27 cellular contexts compared by ENCODE assay signal in genomic region chr2:46486441-46486840, GRCh38. TPM values are rescaled to one million over a fixed set of nuclear protein-coding genes. Genes with fewer than 3 reads are reported as not detected.
DNase-seq lines count a peak whose midpoint lies in the region; ATAC-seq and TF ChIP-seq lines count a peak whose summit lies in the region.
"Had no signal": no experiment of that assay in that cellular context is flagged by ENCODE, and none has a peak within 500 bp of the region (broad histone marks: within the 10 kb centered on the region; RNA-seq: fewer than 3 reads in every experiment).

No MANE protein-coding gene starts in this region.

- H3K14ac ChIP-seq in IMR-90 (replicated peaks; ENCODE audit: low read depth, low read length) = no peak overlapping the region

- no peak overlapping the region for H3K18ac ChIP-seq in IMR-90 (ENCODE audit: low read depth, low read length)

- 0 out of 3 replicates have a peak overlapping the region, but pooled peaks have one; percentile 62 for H2BK15ac ChIP-seq in IMR-90 (ENCODE audit: low read depth, low read length)

- in situ Hi-C loops in IMR-90 (cut with MboI; ENCODE audit: low sequenced_read_pairs) = no loop called here

- peaks cover 19% of the 10 kb centered on the region for H3K4me1 ChIP-seq in IMR-90 (ENCODE audit: control insufficient read depth, insufficient read depth, low read length)
- H3K4me1 ChIP-seq in vagina = peaks cover 49% of the 10 kb centered on the region

- H4K5ac ChIP-seq in IMR-90 (ENCODE audit: low read depth, low read length) = no peak overlapping the region

- H3K4me3 ChIP-seq in IMR-90 (ENCODE audit: insufficient read depth, low read depth, low read length) (no peak overlapping the region), vagina (no peak overlapping the region)
- H3K4me3 ChIP-seq: BLaER1 treated with 17β-estradiol and CSF1 and Interleukin-3, amounts not matched to agents 10 nM and 100 nM; GM23248 had no signal

- no peak overlapping the region for H4K8ac ChIP-seq in IMR-90 (ENCODE audit: low read depth in 2 of 2, low read length in 2 of 2)

- no peak overlapping the region for H3K27ac Mint-ChIP-seq in MCF 10A (ENCODE audit: low read depth, unreplicated experiment)
- H3K27ac Mint-ChIP-seq in activated CD8-positive, alpha-beta T cell treated with anti-CD3 and anti-CD28 coated beads, Interleukin-2, amount 10 ng/mL, durations not matched to agents 7 days and 5 days = no peak overlapping the region
- H3K27ac Mint-ChIP-seq: CD14-positive monocyte, H9, HFFc6 had no signal

- dilution Hi-C loops in IMR-90 (cut with HindIII; ENCODE audit: low sequenced_read_pairs, unreplicated experiment) = no loop called here

- H2BK20ac ChIP-seq in IMR-90 (ENCODE audit: low read depth, low read length) = peak overlapping the region; percentile 38; the same call in 1 of the 2 replicates

- H3K36me3 ChIP-seq in IMR-90 (ENCODE audit: control insufficient read depth, insufficient read depth, low read length) (no peaks in the 10 kb centered on the region), vagina (no peaks in the 10 kb centered on the region)
- H3K36me3 ChIP-seq: BE2C; BLaER1 treated with 17β-estradiol and CSF1 and Interleukin-3, amounts not matched to agents 10 nM and 100 nM had no signal

- no peak overlapping the region for H2AFZ ChIP-seq in IMR-90 (replicated peaks; ENCODE audit: low read length, poor library complexity)
- H2AFZ ChIP-seq: GM23248 had no signal

- 100% methylated on average over 1 of the region's 3 CpGs; no CpG with 5 or more reads in 1 of the 2 experiments for WGBS in IMR-90 (ENCODE audit: extremely low coverage in 2 of 2, insufficient read length in 1 of 2), 2 experiments

- H3K9me3 Mint-ChIP-seq in MCF 10A (ENCODE audit: unreplicated experiment) = no peaks in the 10 kb centered on the region
- H3K9me3 Mint-ChIP-seq in activated CD8-positive, alpha-beta T cell treated with anti-CD3 and anti-CD28 coated beads, Interleukin-2, amount 10 ng/mL, durations not matched to agents 7 days and 5 days (ENCODE audit: insufficient read depth) = no peaks in the 10 kb centered on the region
- H3K9me3 Mint-ChIP-seq: CD14-positive monocyte; CD4-positive, alpha-beta memory T cell; H9; HFFc6 had no signal

- no peak overlapping the region; the same call in 1 of the 2 replicates for H2AK5ac ChIP-seq in IMR-90 (ENCODE audit: low read depth, low read length)

- H4K91ac ChIP-seq in IMR-90 (ENCODE audit: insufficient read depth, low read depth, low read length) = peak overlapping the region; percentile 20; the same call in 1 of the 2 replicates

- H3K9me3 ChIP-seq in IMR-90 (ENCODE audit: control insufficient read depth, insufficient read depth, low read length) (no peaks in the 10 kb centered on the region), vagina (no peaks in the 10 kb centered on the region)
- H3K9me3 ChIP-seq: BE2C; BLaER1 treated with 17β-estradiol and CSF1 and Interleukin-3, amounts not matched to agents 10 nM and 100 nM had no signal

- H3K27me3 ChIP-seq in IMR-90 (ENCODE audit: control insufficient read depth, insufficient read depth, low read length) (no peaks in the 10 kb centered on the region), vagina (no peaks in the 10 kb centered on the region)
- H3K27me3 ChIP-seq: BE2C; BLaER1 treated with 17β-estradiol and CSF1 and Interleukin-3, amounts not matched to agents 10 nM and 100 nM had no signal

- peaks cover 16% of the 10 kb centered on the region for H3K4me1 Mint-ChIP-seq in MCF 10A (ENCODE audit: insufficient read depth, unreplicated experiment)
- H3K4me1 Mint-ChIP-seq in activated CD8-positive, alpha-beta T cell treated with anti-CD3 and anti-CD28 coated beads, Interleukin-2, amount 10 ng/mL, durations not matched to agents 7 days and 5 days (ENCODE audit: low read depth) = no peaks in the 10 kb centered on the region

- H3K9ac ChIP-seq in IMR-90 (ENCODE audit: low read depth, low read length) = no peak overlapping the region
- H3K9ac ChIP-seq: BLaER1 treated with 17β-estradiol and CSF1 and Interleukin-3, amounts not matched to agents 10 nM and 100 nM; GM23248 had no signal

- H3K27me3 Mint-ChIP-seq in MCF 10A (ENCODE audit: insufficient read depth, unreplicated experiment) = no peaks in the 10 kb centered on the region
- H3K27me3 Mint-ChIP-seq in activated CD8-positive, alpha-beta T cell treated with anti-CD3 and anti-CD28 coated beads, Interleukin-2, amount 10 ng/mL, durations not matched to agents 7 days and 5 days (ENCODE audit: low read depth) = peaks cover 5% of the 10 kb centered on the region
- H3K27me3 Mint-ChIP-seq: CD4-positive, alpha-beta memory T cell had no signal

- H3K9me1 ChIP-seq in IMR-90 (ENCODE audit: insufficient read depth, low read length) = peaks cover 5% of the 10 kb centered on the region; the same call in 1 of the 2 replicates

- H3K56ac ChIP-seq in IMR-90 (ENCODE audit: extremely low read depth, insufficient read depth, low read length) = no peak overlapping the region

- H3K4ac ChIP-seq in IMR-90 (ENCODE audit: low read depth, low read length) = 0 out of 2 replicates have a peak overlapping the region, but pooled peaks have one; percentile 6

- POLR2A ChIA-PET in IMR-90 (lab: Charles Lee; ENCODE audit: unreplicated experiment) = no interaction called here
- POLR2A ChIA-PET in MCF 10A (lab: Yijun Ruan, JAX) = interaction anchor here (0.7 kb wide), 1 partner anchor 12 kb away, joined by 3 read pairs; no protein-coding TSS in a partner anchor
- POLR2A ChIA-PET in activated CD8-positive, alpha-beta T cell treated with anti-CD3 and anti-CD28 coated beads, Interleukin-2, amount 10 ng/mL, durations not matched to agents 7 days and 5 days (lab: Charles Lee) = no interaction called here

- no TSS peak for BruUV-seq in IMR-90 (replicated peaks; lab: Mats Ljungman, UMichigan)
- BruUV-seq in MCF 10A (replicated peaks; lab: Mats Ljungman, UMichigan) = no TSS peak

- H3K4me3 Mint-ChIP-seq in MCF 10A (ENCODE audit: unreplicated experiment) = no peak overlapping the region
- no peak overlapping the region for H3K4me3 Mint-ChIP-seq in activated CD8-positive, alpha-beta T cell treated with anti-CD3 and anti-CD28 coated beads, Interleukin-2, amount 10 ng/mL, durations not matched to agents 7 days and 5 days
- H3K4me3 Mint-ChIP-seq: CD14-positive monocyte; CD4-positive, alpha-beta memory T cell; H9; HFFc6 had no signal

- TF ChIP-seq POLR2A in IMR-90 (IDR thresholded peaks at IDR 0.05; ENCODE audit: low read depth, low read length) = no peak
- no peak for TF ChIP-seq POLR2A in vagina (IDR thresholded peaks at IDR 0.05)

- no peak overlapping the region for H3K4me2 ChIP-seq in IMR-90 (ENCODE audit: low read depth, low read length)

- 0 out of 2 replicates have a peak, but pooled peaks cover 1% of the 10 kb centered on the region for H4K20me1 ChIP-seq in IMR-90 (ENCODE audit: insufficient read depth, low read length)

- H2AK9ac ChIP-seq in IMR-90 (replicated peaks; ENCODE audit: low read depth, low read length, poor library complexity) = no peak overlapping the region

- CTCF ChIA-PET in IMR-90 (lab: Yijun Ruan, JAX) = no interaction called here
- CTCF ChIA-PET in MCF 10A (lab: Yijun Ruan, JAX) = no interaction called here
- CTCF ChIA-PET in activated CD8-positive, alpha-beta T cell treated with anti-CD3 and anti-CD28 coated beads, Interleukin-2, amount 10 ng/mL, durations not matched to agents 7 days and 5 days (lab: Charles Lee) = interaction anchor here (1.0 kb wide), 1 partner anchor 51 kb away, joined by 3 read pairs; no protein-coding TSS in a partner anchor

- H2BK5ac ChIP-seq in IMR-90 (ENCODE audit: low read depth, low read length, poor library complexity, severe bottlenecking) = no peak overlapping the region

- no peak for TF ChIP-seq RAD21 in IMR-90 (IDR thresholded peaks at IDR 0.05; ENCODE audit: low read length)

- no peak overlapping the region for H3K23ac ChIP-seq in IMR-90 (ENCODE audit: low read depth, low read length)

- H3K79me1 ChIP-seq in IMR-90 (ENCODE audit: low read depth in 1 of 2, low read length in 2 of 2) = no peaks in the 10 kb centered on the region

- no peak overlapping the region for H3K27ac ChIP-seq in IMR-90 (ENCODE audit: insufficient read depth, low read length)
- H3K27ac ChIP-seq in vagina = peak overlapping the region; percentile 78
- H3K27ac ChIP-seq: BLaER1 treated with 17β-estradiol and CSF1 and Interleukin-3, amounts not matched to agents 10 nM and 100 nM; GM23248 had no signal

- intact Hi-C loops in IMR-90 (cut with micrococcal nuclease) (no loop called here), vagina (cut with DNase I) (no loop called here), MCF 10A (cut with micrococcal nuclease) (no loop called here)

- ATAC-seq in IMR-90 (ENCODE audit: low read depth) (no peak), GM18858 (IDR thresholded peaks at IDR 0.05; ENCODE audit: unreplicated experiment) (no peak), GM21619 (IDR thresholded peaks at IDR 0.05; ENCODE audit: unreplicated experiment) (no peak)
- ATAC-seq in activated CD8-positive, alpha-beta T cell treated with anti-CD3 and anti-CD28 coated beads, Interleukin-2, amount 10 ng/mL, durations not matched to agents 7 days and 5 days = no peak
- ATAC-seq: HCT116 had no signal

- H2BK120ac ChIP-seq in IMR-90 (ENCODE audit: low read depth, low read length) = 0 out of 2 replicates have a peak overlapping the region, but pooled peaks have one; percentile 21

- H3K36me3 Mint-ChIP-seq in MCF 10A (ENCODE audit: insufficient read depth, unreplicated experiment) = no peaks in the 10 kb centered on the region
- no peaks in the 10 kb centered on the region for H3K36me3 Mint-ChIP-seq in activated CD8-positive, alpha-beta T cell treated with anti-CD3 and anti-CD28 coated beads, Interleukin-2, amount 10 ng/mL, durations not matched to agents 7 days and 5 days (ENCODE audit: low read depth)
- H3K36me3 Mint-ChIP-seq: CD14-positive monocyte; CD4-positive, alpha-beta memory T cell had no signal

- TF ChIP-seq CTCF in IMR-90 (conservative IDR thresholded peaks at IDR 0.05; ENCODE audit: low read depth, low read length) = no peak
- no peak for TF ChIP-seq CTCF in vagina (IDR thresholded peaks at IDR 0.05)
- TF ChIP-seq CTCF in MCF 10A (IDR thresholded peaks at IDR 0.05; ENCODE audit: unreplicated experiment) = no peak

- DNase-seq in IMR-90 (no peak), RPMI7951 (ENCODE audit: low read depth) (peak; percentile 55), myocyte (ENCODE audit: low read depth) (peak; percentile 35), vagina (ENCODE audit: extremely low spot score in 2 of 2) (no peak), MCF 10A (ENCODE audit: unreplicated experiment) (no peak)
- DNase-seq in activated CD8-positive, alpha-beta T cell treated with anti-CD3 and anti-CD28 coated beads, Interleukin-2, amount 10 ng/mL, durations not matched to agents 7 days and 5 days = no peak
- DNase-seq: AML-193; BE2C; Calu3; CD4-positive, alpha-beta memory T cell; COR-L47; DMS53; DMS79 treated with DMSO at 0.1 percent for 48 hours; GF-D8; GM23248; H9; HFFc6 had no signal

RNA-seq across cellular contexts. Expression of gene TMEM247, which starts 7.1 kb away (rescaled TPM):
- total RNA-seq in IMR-90 (2012; rRNA removed) (not detected in 2 replicates), myocyte (not detected in 2 replicates), vagina (not detected), MCF 10A (2022) (not detected in 2 replicates)
- not detected in 2 replicates for polyA plus RNA-seq in IMR-90 (2012; rRNA removed)
- polyA plus RNA-seq in IMR-90 (2012; cell fraction: cytosol; rRNA removed) = not detected in 2 replicates
- not detected in 2 replicates for polyA plus RNA-seq in IMR-90 (2012; cell fraction: nucleus; rRNA removed; ENCODE audit: low replicate concordance)
- not detected in 2 replicates for total RNA-seq in RPMI7951 (2014; rRNA removed; shearing (Covaris generic))
- polyA plus RNA-seq in myocyte (2012) = not detected
- not detected for total RNA-seq in activated CD8-positive, alpha-beta T cell treated with anti-CD3 and anti-CD28 coated beads, Interleukin-2, amount 10 ng/mL, durations not matched to agents 7 days and 5 days
- total RNA-seq: A172; A673; Calu3; CD4-positive, alpha-beta memory T cell; Daoy; G401; GM23248; H1; H9; HFFc6 had no signal
- polyA plus RNA-seq: CD14-positive monocyte; CD4-positive, alpha-beta memory T cell; GM23248; H1 had no signal

RNA-seq across cellular contexts. Expression of gene RHOQ, which starts 55.8 kb away (rescaled TPM):
- total RNA-seq in IMR-90 (2012; rRNA removed) (50.7 and 70.3 TPM in 2 replicates), myocyte (79.0 and 90.9 TPM in 2 replicates), vagina (121 TPM), MCF 10A (2022) (30.4 and 44.8 TPM in 2 replicates)
- 41.4 and 46.3 TPM in 2 replicates for polyA plus RNA-seq in IMR-90 (2012; rRNA removed)
- polyA plus RNA-seq in IMR-90 (2012; cell fraction: cytosol; rRNA removed) = 19.0 and 20.9 TPM in 2 replicates
- 37.4 and 90.3 TPM in 2 replicates for polyA plus RNA-seq in IMR-90 (2012; cell fraction: nucleus; rRNA removed; ENCODE audit: low replicate concordance)
- total RNA-seq in RPMI7951 (2014; rRNA removed; shearing (Covaris generic)) = 53.3 and 64.2 TPM in 2 replicates
- 69.6 TPM for polyA plus RNA-seq in myocyte (2012)
- total RNA-seq in activated CD8-positive, alpha-beta T cell treated with anti-CD3 and anti-CD28 coated beads, Interleukin-2, amount 10 ng/mL, durations not matched to agents 7 days and 5 days = 10 to 100 TPM; 12.5 to 13.4 TPM

RNA-seq across cellular contexts. Expression of gene ATP6V1E2, which starts 55.9 kb away (rescaled TPM):
- 4.4 and 4.8 TPM in 2 replicates for total RNA-seq in IMR-90 (2012; rRNA removed)
- polyA plus RNA-seq in IMR-90 (2012; rRNA removed) = 4.0 and 5.3 TPM in 2 replicates
- 2.1 and 2.3 TPM in 2 replicates for polyA plus RNA-seq in IMR-90 (2012; cell fraction: cytosol; rRNA removed)
- polyA plus RNA-seq in IMR-90 (2012; cell fraction: nucleus; rRNA removed; ENCODE audit: low replicate concordance) = 1.1 and 2.4 TPM in 2 replicates
- total RNA-seq in RPMI7951 (2014; rRNA removed; shearing (Covaris generic)) = 4.1 and 7.5 TPM in 2 replicates
- 2.2 and 4.1 TPM in 2 replicates for total RNA-seq in myocyte
- 5.0 TPM for polyA plus RNA-seq in myocyte (2012)
- total RNA-seq in vagina = 4.2 TPM
- 11.9 and 18.4 TPM in 2 replicates for total RNA-seq in MCF 10A (2022)
- 1 to 10 TPM; 4.8 to 6.3 TPM for total RNA-seq in activated CD8-positive, alpha-beta T cell treated with anti-CD3 and anti-CD28 coated beads, Interleukin-2, amount 10 ng/mL, durations not matched to agents 7 days and 5 days

Comparison
In these comparisons a context has a peak if more than half of its experiments do, and no peak if none do; other contexts are left out.
1. DNase-seq: peak in RPMI7951 (single experiment) and myocyte (single experiment); none in IMR-90 (single experiment), vagina (0 of 2), MCF 10A (single experiment) and activated CD8-positive, alpha-beta T cell treated with anti-CD3 and anti-CD28 coated beads, Interleukin-2, amount 10 ng/mL, durations not matched to agents 7 days and 5 days (single experiment).